8 cellular contexts compared by ENCODE assay signal in the genomic region with DNA sequence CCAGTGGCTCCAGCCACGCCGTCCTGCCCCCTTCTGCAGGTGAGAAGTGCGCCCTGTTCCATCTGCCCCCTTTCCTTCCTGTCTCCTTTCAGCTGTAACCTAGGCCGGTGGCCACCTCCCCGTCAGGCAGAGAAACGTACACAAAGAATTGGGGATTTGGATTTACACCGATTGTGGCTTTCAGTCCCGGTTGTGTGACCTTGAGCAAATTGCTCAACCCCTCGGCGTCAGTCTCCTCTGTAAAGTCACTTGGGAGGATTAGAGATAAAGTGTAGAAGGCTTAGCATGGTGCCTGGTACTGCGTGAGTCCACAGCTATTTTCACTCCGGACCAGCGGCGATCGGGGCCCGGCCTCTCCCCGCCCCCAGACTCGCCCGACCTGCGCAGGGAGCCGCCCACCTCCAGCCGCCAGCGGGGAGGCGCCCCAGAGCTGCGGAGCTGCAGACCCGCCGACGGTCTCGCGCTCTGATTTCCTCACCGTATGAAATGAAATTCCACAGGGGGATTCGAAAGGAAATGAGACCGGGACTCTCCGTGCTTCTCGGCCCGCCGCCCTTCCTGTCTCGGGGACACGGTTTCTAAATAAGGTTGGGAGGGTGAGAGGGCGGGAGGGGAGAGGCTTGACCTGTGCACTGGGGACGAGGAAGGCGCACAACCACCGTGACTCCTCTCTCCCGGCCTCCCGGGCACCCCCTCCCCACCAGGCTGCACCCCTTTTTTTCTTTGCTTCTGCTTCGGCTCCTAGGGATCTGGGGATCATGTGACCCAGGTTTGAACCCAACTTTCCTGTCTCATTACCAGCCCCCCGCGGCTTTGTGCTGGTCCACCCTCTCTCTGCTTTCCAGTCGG.
DNase-seq lines count a peak whose midpoint lies in the region; ATAC-seq and TF ChIP-seq lines count a peak whose summit lies in the region.

No MANE protein-coding gene starts in this region.

- H3K36me3 ChIP-seq in neutrophil, result no peaks in the 10 kb centered on the region

- H3K4me1 ChIP-seq in neutrophil (ENCODE audit: control insufficient read depth in 1 of 2, insufficient read depth in 1 of 2, low read depth in 1 of 2, low read length in 1 of 2), result peaks cover 6 to 18% of the 10 kb centered on the region in 2 experiments

- peak overlapping the region; percentile 92 for H3K4me3 Mint-ChIP-seq in activated naive CD8-positive, alpha-beta T cell

- H3K36me3 Mint-ChIP-seq in activated naive CD8-positive, alpha-beta T cell, result no peaks in the 10 kb centered on the region

- H3K9me3 ChIP-seq in neutrophil, result no peaks in the 10 kb centered on the region

- no peak overlapping the region for H3K27ac Mint-ChIP-seq in activated naive CD8-positive, alpha-beta T cell

- DNase-seq in DMS114 treated with DMSO at 0.1 percent for 48 hours (lab: John Stamatoyannopoulos, UW; ENCODE audit: unreplicated experiment) (peak; percentile 38), NCI-H526 (lab: John Stamatoyannopoulos, UW) (peak; percentile 77 to 86), glomerular visceral epithelial cell (ENCODE audit: extremely low spot score) (peak; percentile 78), OCI-M2 (lab: John Stamatoyannopoulos, UW; ENCODE audit: unreplicated experiment) (no peak)

- peaks cover 27% of the 10 kb centered on the region for H3K27me3 Mint-ChIP-seq in activated naive CD8-positive, alpha-beta T cell

- no peak overlapping the region for H3K27ac ChIP-seq in neutrophil

- H3K4me3 ChIP-seq in neutrophil (ENCODE audit: low read depth in 1 of 2, low read length in 1 of 2), result peak overlapping the region; percentile 43 to 52

- no peak for TF ChIP-seq CTCF in neutrophil (IDR thresholded peaks at IDR 0.05)

- no peaks in the 10 kb centered on the region for H3K9me3 Mint-ChIP-seq in activated naive CD8-positive, alpha-beta T cell (ENCODE audit: low read depth)

- peaks cover 95% of the 10 kb centered on the region for H3K27me3 ChIP-seq in neutrophil

- H3K4me1 Mint-ChIP-seq in activated naive CD8-positive, alpha-beta T cell (ENCODE audit: low read depth), result peaks cover 13% of the 10 kb centered on the region

- ATAC-seq in GM19395 (IDR thresholded peaks at IDR 0.05; ENCODE audit: unreplicated experiment) (peak; percentile 60), HG03354 (IDR thresholded peaks at IDR 0.05; ENCODE audit: poor library complexity, severe bottlenecking, unreplicated experiment) (peak; percentile 61)
